In genomic region chr11:69700278-69701140, GRCh38 we compare ENCODE assay signal across 9 cellular contexts. TPM values are rescaled to one million over a fixed set of nuclear protein-coding genes. Genes with fewer than 3 reads are reported as not detected.
DNase-seq lines count a peak whose midpoint lies in the region; ATAC-seq and TF ChIP-seq lines count a peak whose summit lies in the region.
"Had no signal": no experiment of that assay in that cellular context is flagged by ENCODE, and none has a peak within 500 bp of the region (broad histone marks: within the 10 kb centered on the region; RNA-seq: fewer than 3 reads in every experiment).

No MANE protein-coding gene starts in this region.

- no peak overlapping the region for H3K27ac Mint-ChIP-seq in stimulated activated effector memory CD8-positive, alpha-beta T cell treated with anti-CD3 and anti-CD28 coated beads, Interleukin-12 subunit alpha, Interleukin-12 subunit beta, amount 100 ng/mL, for 72 hours
- H3K27ac Mint-ChIP-seq in natural killer cell treated with Interleukin-12 subunit alpha and Interleukin-12 subunit beta and Interleukin-15 and Interleukin-18, amount 100 ng/mL, for 72 hours: no peak overlapping the region

- WGBS in smooth muscle cell (ENCODE audit: low lambda C conversion rate): 24% methylated on average over 20 of the region's 20 CpGs

- H3K4me2 ChIP-seq in smooth muscle cell: peak overlapping the region; percentile 76

- H3K9me3 ChIP-seq in smooth muscle cell (replicated peaks; ENCODE audit: low read depth): no peaks in the 10 kb centered on the region

- TF ChIP-seq CTCF in smooth muscle cell (IDR thresholded peaks at IDR 0.05; ENCODE audit: borderline replicate concordance, insufficient read depth, poor library complexity, severe bottlenecking): no peak

- peaks cover 20% of the 10 kb centered on the region in 2 donors for H3K27me3 Mint-ChIP-seq in natural killer cell treated with Interleukin-12 subunit alpha and Interleukin-12 subunit beta and Interleukin-15 and Interleukin-18, amount 100 ng/mL, for 72 hours

- peaks cover 40% of the 10 kb centered on the region for H3K4me1 ChIP-seq in smooth muscle cell (ENCODE audit: low read depth)

- peaks cover 47% of the 10 kb centered on the region for H3K27me3 ChIP-seq in smooth muscle cell (ENCODE audit: low read depth)

- H3K4me3 Mint-ChIP-seq in stimulated activated effector memory CD8-positive, alpha-beta T cell treated with anti-CD3 and anti-CD28 coated beads, Interleukin-12 subunit alpha, Interleukin-12 subunit beta, amount 100 ng/mL, for 72 hours: no peak overlapping the region
- no peak overlapping the region for H3K4me3 Mint-ChIP-seq in natural killer cell treated with Interleukin-12 subunit alpha and Interleukin-12 subunit beta and Interleukin-15 and Interleukin-18, amount 100 ng/mL, for 72 hours

- H3K4me1 Mint-ChIP-seq in stimulated activated effector memory CD8-positive, alpha-beta T cell treated with anti-CD3 and anti-CD28 coated beads, Interleukin-12 subunit alpha, Interleukin-12 subunit beta, amount 100 ng/mL, for 72 hours: peaks cover 4% of the 10 kb centered on the region
- no peaks in the 10 kb centered on the region for H3K4me1 Mint-ChIP-seq in natural killer cell treated with Interleukin-12 subunit alpha and Interleukin-12 subunit beta and Interleukin-15 and Interleukin-18, amount 100 ng/mL, for 72 hours (ENCODE audit: low read depth in 2 of 2)

- no peaks in the 10 kb centered on the region for H3K36me3 ChIP-seq in smooth muscle cell (ENCODE audit: low read depth)

- H3K4me3 ChIP-seq in smooth muscle cell: no peak overlapping the region

- H3K79me2 ChIP-seq in smooth muscle cell (ENCODE audit: low read depth): no peaks in the 10 kb centered on the region

- H2AFZ ChIP-seq in smooth muscle cell (ENCODE audit: low read depth): no peak overlapping the region

- no peaks in the 10 kb centered on the region for H4K20me1 ChIP-seq in smooth muscle cell (ENCODE audit: low read depth)

- peak; percentile 91 for DNase-seq in HT-29 (ENCODE audit: low spot score)
- DNase-seq in SW480 (ENCODE audit: low spot score): peak; percentile 83
- peak; percentile 19 to 51 for DNase-seq in hippocampal formation (lab: John Stamatoyannopoulos, UW)
- DNase-seq in smooth muscle cell (lab: John Stamatoyannopoulos, UW; ENCODE audit: unreplicated experiment): peak; percentile 41
- DNase-seq in stimulated activated effector memory CD8-positive, alpha-beta T cell treated with anti-CD3 and anti-CD28 coated beads, Interleukin-12 subunit alpha, Interleukin-12 subunit beta, amount 100 ng/mL, for 72 hours (ENCODE audit: low spot score in 2 of 2): no peak
- DNase-seq in natural killer cell treated with Interleukin-12 subunit alpha and Interleukin-12 subunit beta and Interleukin-15 and Interleukin-18, amount 100 ng/mL, for 72 hours (ENCODE audit: low spot score): no peak
- no peak for DNase-seq in stimulated activated CD4-positive, alpha-beta T cell treated with anti-CD3 and anti-CD28 coated beads, Interleukin-4, amount 100 ng/mL, for 4 hours
- DNase-seq in NCI-H1436 (lab: John Stamatoyannopoulos, UW): no peak

- no peaks in the 10 kb centered on the region for H3K9me3 Mint-ChIP-seq in stimulated activated effector memory CD8-positive, alpha-beta T cell treated with anti-CD3 and anti-CD28 coated beads, Interleukin-12 subunit alpha, Interleukin-12 subunit beta, amount 100 ng/mL, for 72 hours
- no peaks in the 10 kb centered on the region for H3K9me3 Mint-ChIP-seq in natural killer cell treated with Interleukin-12 subunit alpha and Interleukin-12 subunit beta and Interleukin-15 and Interleukin-18, amount 100 ng/mL, for 72 hours

- H3K9ac ChIP-seq in smooth muscle cell (ENCODE audit: low read depth): no peak overlapping the region

- no peak overlapping the region for H3K27ac ChIP-seq in smooth muscle cell (ENCODE audit: low read depth)

- ATAC-seq in stimulated activated effector memory CD8-positive, alpha-beta T cell treated with anti-CD3 and anti-CD28 coated beads, Interleukin-12 subunit alpha, Interleukin-12 subunit beta, amount 100 ng/mL, for 72 hours: no peak
- no peak for ATAC-seq in natural killer cell treated with Interleukin-12 subunit alpha and Interleukin-12 subunit beta and Interleukin-15 and Interleukin-18, amount 100 ng/mL, for 72 hours

- H3K36me3 Mint-ChIP-seq in stimulated activated effector memory CD8-positive, alpha-beta T cell treated with anti-CD3 and anti-CD28 coated beads, Interleukin-12 subunit alpha, Interleukin-12 subunit beta, amount 100 ng/mL, for 72 hours: no peaks in the 10 kb centered on the region
- no peaks in the 10 kb centered on the region for H3K36me3 Mint-ChIP-seq in natural killer cell treated with Interleukin-12 subunit alpha and Interleukin-12 subunit beta and Interleukin-15 and Interleukin-18, amount 100 ng/mL, for 72 hours

- H3F3A ChIP-seq in smooth muscle cell (ENCODE audit: low read depth): no peaks in the 10 kb centered on the region

RNA-seq across cellular contexts. Expression of gene FGF19, which starts 3.3 kb away (rescaled TPM):
- 117 and 131 TPM in 2 replicates for total RNA-seq in HT-29 (2014; rRNA removed; shearing (Covaris generic))
- total RNA-seq in smooth muscle cell: not detected in 2 replicates
- polyA plus RNA-seq in smooth muscle cell: not detected in 2 replicates
- total RNA-seq in natural killer cell treated with Interleukin-12 subunit alpha and Interleukin-12 subunit beta and Interleukin-15 and Interleukin-18, amount 100 ng/mL, for 72 hours: not detected
- total RNA-seq: epithelial cell of proximal tubule had no signal

RNA-seq across cellular contexts. Expression of gene LTO1, which starts 25.4 kb away (rescaled TPM):
- total RNA-seq in HT-29 (2014; rRNA removed; shearing (Covaris generic)): 31.7 and 40.1 TPM in 2 replicates
- total RNA-seq in smooth muscle cell: 7.2 and 8.0 TPM in 2 replicates
- 17.3 and 22.6 TPM in 2 replicates for polyA plus RNA-seq in smooth muscle cell
- total RNA-seq in natural killer cell treated with Interleukin-12 subunit alpha and Interleukin-12 subunit beta and Interleukin-15 and Interleukin-18, amount 100 ng/mL, for 72 hours: 10 to 100 TPM; 23.4 to 37.7 TPM

RNA-seq across cellular contexts. Expression of gene CCND1, which starts 59.6 kb away (rescaled TPM):
- total RNA-seq in HT-29 (2014; rRNA removed; shearing (Covaris generic)): 134 and 151 TPM in 2 replicates
- 281 and 307 TPM in 2 replicates for total RNA-seq in smooth muscle cell
- 482 and 510 TPM in 2 replicates for polyA plus RNA-seq in smooth muscle cell
- total RNA-seq in natural killer cell treated with Interleukin-12 subunit alpha and Interleukin-12 subunit beta and Interleukin-15 and Interleukin-18, amount 100 ng/mL, for 72 hours: under 1 TPM in 1 of 2 donors, not detected in 1; 0.67 TPM

Comparison
In these comparisons a context has a peak if more than half of its experiments do, and no peak if none do; other contexts are left out.
1. DNase-seq: peak in HT-29 (single experiment), SW480 (single experiment), hippocampal formation (2 of 2) and smooth muscle cell (single experiment); none in stimulated activated effector memory CD8-positive, alpha-beta T cell treated with anti-CD3 and anti-CD28 coated beads, Interleukin-12 subunit alpha, Interleukin-12 subunit beta, amount 100 ng/mL, for 72 hours (0 of 2), natural killer cell treated with Interleukin-12 subunit alpha and Interleukin-12 subunit beta and Interleukin-15 and Interleukin-18, amount 100 ng/mL, for 72 hours (single experiment), stimulated activated CD4-positive, alpha-beta T cell treated with anti-CD3 and anti-CD28 coated beads, Interleukin-4, amount 100 ng/mL, for 4 hours (0 of 2) and NCI-H1436 (single experiment).
2. RNA of gene FGF19, which starts 3.3 kb away (total RNA-seq): 117 to 131 TPM in HT-29; not detected in smooth muscle cell and not detected in natural killer cell treated with Interleukin-12 subunit alpha and Interleukin-12 subunit beta and Interleukin-15 and Interleukin-18, amount 100 ng/mL, for 72 hours; every median in the first group is over 100 times any median in the second.
3. RNA of gene CCND1, which starts 59.6 kb away (total RNA-seq): 281 to 307 TPM in smooth muscle cell and 134 to 151 TPM in HT-29; 0.67 TPM in natural killer cell treated with Interleukin-12 subunit alpha and Interleukin-12 subunit beta and Interleukin-15 and Interleukin-18, amount 100 ng/mL, for 72 hours; every median in the first group is over 10 times any median in the second.